In genomic region chr1:156096640-156097391, GRCh38 we compare ENCODE assay signal across 8 cellular contexts. TPM values are rescaled to one million over a fixed set of nuclear protein-coding genes. Genes with fewer than 3 reads are reported as not detected.
DNase-seq lines count a peak whose midpoint lies in the region; ATAC-seq, FAIRE-seq and TF ChIP-seq lines count a peak whose summit lies in the region.

No MANE protein-coding gene starts in this region.

- TF ChIP-seq CTCF in AG09309 (IDR thresholded peaks at IDR 0.05; ENCODE audit: control insufficient read depth, insufficient read depth, low read depth, low read length, missing control alignments): peak; percentile 97
- peak; percentile 99 for TF ChIP-seq CTCF in choroid plexus epithelial cell (conservative IDR thresholded peaks at IDR 0.05; ENCODE audit: low read depth, low read length)
- peak; percentile 99 for TF ChIP-seq CTCF in HepG2 (CRISPR knock-in tag; IDR thresholded peaks at IDR 0.05)

- H3K27me3 ChIP-seq in HepG2 (ENCODE audit: control insufficient read depth in 1 of 2, insufficient read depth in 2 of 2, low read length in 2 of 2): no peaks in the 10 kb centered on the region

- H3K4me1 ChIP-seq in HepG2 (ENCODE audit: insufficient read depth, low read length): peaks cover 69% of the 10 kb centered on the region

- POLR2A ChIA-PET in HepG2 (lab: Yijun Ruan, JAX): interaction anchor here (1.0 to 11.0 kb wide), 8 partner anchors 8 to 360 kb away, joined by 3 to 113 read pairs (median 4); no protein-coding TSS in a partner anchor

- peak; percentile 98 for TF ChIP-seq RAD21 in HepG2 (CRISPR knock-in tag; IDR thresholded peaks at IDR 0.05)

- in situ Hi-C loops in HepG2 (cut with HindIII; ENCODE audit: extremely low pct_ligation_motif_present, low pct_unique_long_range_greater_than_20kb): loop anchor here (5.0 kb wide), 1 partner anchor 35 kb away; no protein-coding TSS in a partner anchor

- no peak overlapping the region for H3K27ac ChIP-seq in HepG2 (ENCODE audit: extremely low read length, insufficient read depth, low read length)

- no peak overlapping the region for H3K9ac ChIP-seq in HepG2 (ENCODE audit: insufficient read depth, low read depth, low read length)

- CTCF ChIA-PET in HepG2 (lab: Yijun Ruan, JAX; ENCODE audit: low intra/inter-chr PET ratio, low total read pairs): interaction anchor here (0.6 to 5.0 kb wide), 2 partner anchors 34 to 129 kb away, joined by 4 to 92 read pairs; no protein-coding TSS in a partner anchor

- H2AFZ ChIP-seq in HepG2 (ENCODE audit: low read length): no peak overlapping the region

- FAIRE-seq in HepG2 (lab: Jason Lieb, UNC): peak; percentile 67

- H3K36me3 ChIP-seq in HepG2 (replicated peaks in 1 of 2; ENCODE audit: control insufficient read depth in 1 of 2, insufficient read depth in 2 of 2, low read length in 2 of 2): peaks cover 2% of the 10 kb centered on the region in 2 experiments; a peak in 1 of 5 replicates

- H3K4me2 ChIP-seq in HepG2 (ENCODE audit: low read depth, low read length): peak overlapping the region; percentile 22; the same call in 1 of the 2 replicates

- DNase-seq in AG09309 (ENCODE audit: low read depth) (no peak), NCI-H446 (lab: John Stamatoyannopoulos, UW) (peak; percentile 54 to 81), choroid plexus epithelial cell (ENCODE audit: low read depth) (peak; percentile 88), HepG2 (ENCODE audit: low spot score) (peak; percentile 65)
- peak; percentile 95 for DNase-seq in activated CD4-positive, alpha-beta T cell treated with anti-CD3 and anti-CD28 coated beads for 48 hours
- DNase-seq in stimulated activated CD4-positive, alpha-beta T cell treated with anti-CD3 and anti-CD28 coated beads, Interleukin-4, amount 100 ng/mL, for 24 hours: peak; percentile 94

- 0 out of 4 replicates have a peak, but pooled peaks of 1 of the 2 experiments have one; percentile 44 for TF ChIP-seq EP300 in HepG2 (IDR thresholded peaks at IDR 0.05; ENCODE audit: low read depth in 2 of 2, low read length in 2 of 2)
- no peak for TF ChIP-seq EP300 in HepG2 (CRISPR knock-in tag; IDR thresholded peaks at IDR 0.05; ENCODE audit: borderline replicate concordance)

- ATAC-seq in GM18907 (IDR thresholded peaks at IDR 0.05; ENCODE audit: unreplicated experiment) (peak; percentile 67), HG03175 (IDR thresholded peaks at IDR 0.05; ENCODE audit: unreplicated experiment) (peak; percentile 70), HepG2 (peak; percentile 97)

- BruUV-seq in HepG2 (replicated peaks; lab: Mats Ljungman, UMichigan): no TSS peak

- H3K9me3 ChIP-seq in HepG2 (ENCODE audit: low read length): no peaks in the 10 kb centered on the region

- H3K4me3 ChIP-seq in AG09309 (ENCODE audit: control insufficient read depth, low read depth, low read length): no peak overlapping the region
- no peak overlapping the region for H3K4me3 ChIP-seq in choroid plexus epithelial cell (ENCODE audit: low read depth, low read length)
- H3K4me3 ChIP-seq in HepG2 (replicated peaks in 1 of 3; ENCODE audit: insufficient read depth in 1 of 3, low read depth in 2 of 3, low read length in 3 of 3): no peak overlapping the region

- H3K79me2 ChIP-seq in HepG2 (ENCODE audit: insufficient read depth, low read length): no peaks in the 10 kb centered on the region

- no peak for TF ChIP-seq POLR2A in HepG2 (IDR thresholded peaks at IDR 0.05; ENCODE audit: insufficient read depth in 1 of 2, low read depth in 2 of 2, low read length in 2 of 2)

- intact Hi-C loops in HepG2 (cut with micrococcal nuclease; ENCODE audit: unreplicated experiment): loop anchor here (1.0 kb wide), 1 partner anchor 33 kb away; no protein-coding TSS in a partner anchor

- no peaks in the 10 kb centered on the region for H4K20me1 ChIP-seq in HepG2 (ENCODE audit: insufficient read depth, low read length)

- WGBS in HepG2 (ENCODE audit: low lambda C conversion rate): 63% methylated on average over 9 of the region's 14 CpGs

RNA-seq across cellular contexts. Expression of gene MEX3A, which starts 14.6 kb away (rescaled TPM):
- 7.6 TPM in 2 replicates for total RNA-seq in HepG2 (2016; rRNA removed; fragmentation: Illumina TruSeq; extraction: Trizol)
- 1.4 and 2.5 TPM in 2 replicates for total RNA-seq in HepG2 (2016; cell fraction: cytosol; rRNA removed; fragmentation: Illumina TruSeq; extraction: Trizol; ENCODE audit: low read depth)
- total RNA-seq in HepG2 (2016; cell fraction: insoluble cytoplasmic fraction; rRNA removed; fragmentation: Illumina TruSeq; extraction: Trizol): 5.3 and 7.9 TPM in 2 replicates
- 4.5 and 7.8 TPM in 2 replicates for total RNA-seq in HepG2 (2016; cell fraction: membrane; rRNA removed; fragmentation: Illumina TruSeq; extraction: Trizol)
- 6.2 and 7.5 TPM in 2 replicates for total RNA-seq in HepG2 (2016; cell fraction: nucleus; rRNA removed; fragmentation: Illumina TruSeq; extraction: Trizol)
- polyA plus RNA-seq in HepG2 (2011; rRNA removed): 9.0 and 9.1 TPM in 2 replicates
- polyA plus RNA-seq in HepG2 (2011; cell fraction: cytosol; rRNA removed): 7.3 and 8.1 TPM in 2 replicates
- 11.9 and 12.9 TPM in 2 replicates for polyA plus RNA-seq in HepG2 (2011; cell fraction: nucleus; rRNA removed)
- 4.3 and 9.1 TPM in 2 replicates for polyA plus RNA-seq in HepG2 (2012)
- 2.9 and 3.3 TPM in 2 replicates for polyA plus RNA-seq in HepG2 (2016; cell fraction: cytosol; fragmentation: Illumina TruSeq; extraction: Trizol; ENCODE audit: low read depth)
- 10.7 and 11.1 TPM in 2 replicates for polyA plus RNA-seq in HepG2 (2016; cell fraction: insoluble cytoplasmic fraction; fragmentation: Illumina TruSeq; extraction: Trizol; ENCODE audit: low read depth)
- 4.7 and 6.0 TPM in 2 replicates for polyA plus RNA-seq in HepG2 (2016; cell fraction: membrane; fragmentation: Illumina TruSeq; extraction: Trizol; ENCODE audit: low read depth)
- 14.7 and 15.4 TPM in 2 replicates for polyA plus RNA-seq in HepG2 (2016; cell fraction: nucleus; fragmentation: Illumina TruSeq; extraction: Trizol; ENCODE audit: insufficient read depth, low read depth)
- polyA minus RNA-seq in HepG2 (2011; rRNA and poly(A)+ RNA removed; ENCODE audit: low replicate concordance): 2.3 and 13.0 TPM in 2 replicates
- polyA minus RNA-seq in HepG2 (2011; cell fraction: cytosol; rRNA and poly(A)+ RNA removed): 10.6 and 11.8 TPM in 2 replicates
- 4.1 and 6.2 TPM in 2 replicates for polyA minus RNA-seq in HepG2 (2011; cell fraction: nucleus; rRNA and poly(A)+ RNA removed)

RNA-seq across cellular contexts. Expression of gene LMNA, which starts 17.7 kb away (rescaled TPM):
- 190 and 225 TPM in 2 replicates for total RNA-seq in HepG2 (2016; rRNA removed; fragmentation: Illumina TruSeq; extraction: Trizol)
- total RNA-seq in HepG2 (2016; cell fraction: cytosol; rRNA removed; fragmentation: Illumina TruSeq; extraction: Trizol; ENCODE audit: low read depth): 16.7 and 20.3 TPM in 2 replicates
- total RNA-seq in HepG2 (2016; cell fraction: insoluble cytoplasmic fraction; rRNA removed; fragmentation: Illumina TruSeq; extraction: Trizol): 150 and 214 TPM in 2 replicates
- total RNA-seq in HepG2 (2016; cell fraction: membrane; rRNA removed; fragmentation: Illumina TruSeq; extraction: Trizol): 22.8 and 26.6 TPM in 2 replicates
- total RNA-seq in HepG2 (2016; cell fraction: nucleus; rRNA removed; fragmentation: Illumina TruSeq; extraction: Trizol): 106 and 117 TPM in 2 replicates
- 107 and 110 TPM in 2 replicates for polyA plus RNA-seq in HepG2 (2011; rRNA removed)
- 79.6 and 122 TPM in 2 replicates for polyA plus RNA-seq in HepG2 (2011; cell fraction: cytosol; rRNA removed)
- polyA plus RNA-seq in HepG2 (2011; cell fraction: nucleus; rRNA removed): 236 and 366 TPM in 2 replicates
- polyA plus RNA-seq in HepG2 (2012): 86.7 and 101 TPM in 2 replicates
- 11.1 and 13.2 TPM in 2 replicates for polyA plus RNA-seq in HepG2 (2016; cell fraction: cytosol; fragmentation: Illumina TruSeq; extraction: Trizol; ENCODE audit: low read depth)
- 143 and 179 TPM in 2 replicates for polyA plus RNA-seq in HepG2 (2016; cell fraction: insoluble cytoplasmic fraction; fragmentation: Illumina TruSeq; extraction: Trizol; ENCODE audit: low read depth)
- polyA plus RNA-seq in HepG2 (2016; cell fraction: membrane; fragmentation: Illumina TruSeq; extraction: Trizol; ENCODE audit: low read depth): 12.6 and 16.9 TPM in 2 replicates
- polyA plus RNA-seq in HepG2 (2016; cell fraction: nucleus; fragmentation: Illumina TruSeq; extraction: Trizol; ENCODE audit: insufficient read depth, low read depth): 177 and 182 TPM in 2 replicates
- 159 and 307 TPM in 2 replicates for polyA minus RNA-seq in HepG2 (2011; rRNA and poly(A)+ RNA removed; ENCODE audit: low replicate concordance)
- polyA minus RNA-seq in HepG2 (2011; cell fraction: cytosol; rRNA and poly(A)+ RNA removed): 120 and 130 TPM in 2 replicates
- 67.7 and 70.4 TPM in 2 replicates for polyA minus RNA-seq in HepG2 (2011; cell fraction: nucleus; rRNA and poly(A)+ RNA removed)

RNA-seq across cellular contexts. Expression of gene RAB25, which starts 35.9 kb away (rescaled TPM):
- 0.20 TPM in 1 of 2 replicates, not detected in the other for total RNA-seq in HepG2 (2016; rRNA removed; fragmentation: Illumina TruSeq; extraction: Trizol)
- total RNA-seq in HepG2 (2016; cell fraction: cytosol; rRNA removed; fragmentation: Illumina TruSeq; extraction: Trizol; ENCODE audit: low read depth): not detected in 2 replicates
- total RNA-seq in HepG2 (2016; cell fraction: insoluble cytoplasmic fraction; rRNA removed; fragmentation: Illumina TruSeq; extraction: Trizol): 0.17 TPM in 1 of 2 replicates, not detected in the other
- total RNA-seq in HepG2 (2016; cell fraction: membrane; rRNA removed; fragmentation: Illumina TruSeq; extraction: Trizol): 0.17 TPM in 1 of 2 replicates, not detected in the other
- not detected in 2 replicates for total RNA-seq in HepG2 (2016; cell fraction: nucleus; rRNA removed; fragmentation: Illumina TruSeq; extraction: Trizol)
- polyA plus RNA-seq in HepG2 (2011; rRNA removed): 0.12 and 0.22 TPM in 2 replicates
- 0.12 and 0.21 TPM in 2 replicates for polyA plus RNA-seq in HepG2 (2011; cell fraction: cytosol; rRNA removed)
- 0.33 and 0.37 TPM in 2 replicates for polyA plus RNA-seq in HepG2 (2011; cell fraction: nucleus; rRNA removed)
- 0.33 and 0.34 TPM in 2 replicates for polyA plus RNA-seq in HepG2 (2012)
- polyA plus RNA-seq in HepG2 (2016; cell fraction: cytosol; fragmentation: Illumina TruSeq; extraction: Trizol; ENCODE audit: low read depth): not detected in 2 replicates
- polyA plus RNA-seq in HepG2 (2016; cell fraction: insoluble cytoplasmic fraction; fragmentation: Illumina TruSeq; extraction: Trizol; ENCODE audit: low read depth): not detected in 2 replicates
- polyA plus RNA-seq in HepG2 (2016; cell fraction: membrane; fragmentation: Illumina TruSeq; extraction: Trizol; ENCODE audit: low read depth): not detected in 2 replicates
- polyA plus RNA-seq in HepG2 (2016; cell fraction: nucleus; fragmentation: Illumina TruSeq; extraction: Trizol; ENCODE audit: insufficient read depth, low read depth): not detected in 2 replicates
- polyA minus RNA-seq in HepG2 (2011; rRNA and poly(A)+ RNA removed; ENCODE audit: low replicate concordance): not detected in 2 replicates
- not detected in 2 replicates for polyA minus RNA-seq in HepG2 (2011; cell fraction: cytosol; rRNA and poly(A)+ RNA removed)
- not detected in 2 replicates for polyA minus RNA-seq in HepG2 (2011; cell fraction: nucleus; rRNA and poly(A)+ RNA removed)

RNA-seq across cellular contexts. Expression of gene LAMTOR2, which starts 42.2 kb away (rescaled TPM):
- total RNA-seq in HepG2 (2016; rRNA removed; fragmentation: Illumina TruSeq; extraction: Trizol): 66.4 and 84.0 TPM in 2 replicates
- 39.6 and 58.1 TPM in 2 replicates for total RNA-seq in HepG2 (2016; cell fraction: cytosol; rRNA removed; fragmentation: Illumina TruSeq; extraction: Trizol; ENCODE audit: low read depth)
- 68.2 and 78.9 TPM in 2 replicates for total RNA-seq in HepG2 (2016; cell fraction: insoluble cytoplasmic fraction; rRNA removed; fragmentation: Illumina TruSeq; extraction: Trizol)
- total RNA-seq in HepG2 (2016; cell fraction: membrane; rRNA removed; fragmentation: Illumina TruSeq; extraction: Trizol): 45.1 and 68.3 TPM in 2 replicates
- total RNA-seq in HepG2 (2016; cell fraction: nucleus; rRNA removed; fragmentation: Illumina TruSeq; extraction: Trizol): 22.4 and 23.2 TPM in 2 replicates
- polyA plus RNA-seq in HepG2 (2011; rRNA removed): 36.5 and 44.9 TPM in 2 replicates
- 45.1 and 65.7 TPM in 2 replicates for polyA plus RNA-seq in HepG2 (2011; cell fraction: cytosol; rRNA removed)
- polyA plus RNA-seq in HepG2 (2011; cell fraction: nucleus; rRNA removed): 14.0 and 16.2 TPM in 2 replicates
- polyA plus RNA-seq in HepG2 (2012): 28.1 and 35.0 TPM in 2 replicates
- 49.1 and 78.5 TPM in 2 replicates for polyA plus RNA-seq in HepG2 (2016; cell fraction: cytosol; fragmentation: Illumina TruSeq; extraction: Trizol; ENCODE audit: low read depth)
- polyA plus RNA-seq in HepG2 (2016; cell fraction: insoluble cytoplasmic fraction; fragmentation: Illumina TruSeq; extraction: Trizol; ENCODE audit: low read depth): 91.2 and 98.7 TPM in 2 replicates
- polyA plus RNA-seq in HepG2 (2016; cell fraction: membrane; fragmentation: Illumina TruSeq; extraction: Trizol; ENCODE audit: low read depth): 42.8 and 62.9 TPM in 2 replicates
- polyA plus RNA-seq in HepG2 (2016; cell fraction: nucleus; fragmentation: Illumina TruSeq; extraction: Trizol; ENCODE audit: insufficient read depth, low read depth): 45.4 and 50.6 TPM in 2 replicates
- polyA minus RNA-seq in HepG2 (2011; rRNA and poly(A)+ RNA removed; ENCODE audit: low replicate concordance): 18.1 and 65.8 TPM in 2 replicates
- 8.4 and 8.6 TPM in 2 replicates for polyA minus RNA-seq in HepG2 (2011; cell fraction: cytosol; rRNA and poly(A)+ RNA removed)
- polyA minus RNA-seq in HepG2 (2011; cell fraction: nucleus; rRNA and poly(A)+ RNA removed): 6.3 and 9.4 TPM in 2 replicates

RNA-seq across cellular contexts. Expression of gene UBQLN4, which starts 43.2 kb away (rescaled TPM):
- total RNA-seq in HepG2 (2016; rRNA removed; fragmentation: Illumina TruSeq; extraction: Trizol): 31.5 and 33.2 TPM in 2 replicates
- total RNA-seq in HepG2 (2016; cell fraction: cytosol; rRNA removed; fragmentation: Illumina TruSeq; extraction: Trizol; ENCODE audit: low read depth): 20.1 and 22.6 TPM in 2 replicates
- total RNA-seq in HepG2 (2016; cell fraction: insoluble cytoplasmic fraction; rRNA removed; fragmentation: Illumina TruSeq; extraction: Trizol): 29.3 and 31.9 TPM in 2 replicates
- 26.2 and 29.2 TPM in 2 replicates for total RNA-seq in HepG2 (2016; cell fraction: membrane; rRNA removed; fragmentation: Illumina TruSeq; extraction: Trizol)
- total RNA-seq in HepG2 (2016; cell fraction: nucleus; rRNA removed; fragmentation: Illumina TruSeq; extraction: Trizol): 21.0 and 23.5 TPM in 2 replicates
- 39.8 and 42.0 TPM in 2 replicates for polyA plus RNA-seq in HepG2 (2011; rRNA removed)
- polyA plus RNA-seq in HepG2 (2011; cell fraction: cytosol; rRNA removed): 29.0 and 30.8 TPM in 2 replicates
- polyA plus RNA-seq in HepG2 (2011; cell fraction: nucleus; rRNA removed): 55.5 and 56.3 TPM in 2 replicates
- polyA plus RNA-seq in HepG2 (2012): 24.3 and 30.2 TPM in 2 replicates
- 6.2 and 6.6 TPM in 2 replicates for polyA plus RNA-seq in HepG2 (2016; cell fraction: cytosol; fragmentation: Illumina TruSeq; extraction: Trizol; ENCODE audit: low read depth)
- 36.9 and 41.7 TPM in 2 replicates for polyA plus RNA-seq in HepG2 (2016; cell fraction: insoluble cytoplasmic fraction; fragmentation: Illumina TruSeq; extraction: Trizol; ENCODE audit: low read depth)
- 19.4 and 20.1 TPM in 2 replicates for polyA plus RNA-seq in HepG2 (2016; cell fraction: membrane; fragmentation: Illumina TruSeq; extraction: Trizol; ENCODE audit: low read depth)
- polyA plus RNA-seq in HepG2 (2016; cell fraction: nucleus; fragmentation: Illumina TruSeq; extraction: Trizol; ENCODE audit: insufficient read depth, low read depth): 54.4 and 62.1 TPM in 2 replicates
- 59.1 and 110 TPM in 2 replicates for polyA minus RNA-seq in HepG2 (2011; rRNA and poly(A)+ RNA removed; ENCODE audit: low replicate concordance)
- 20.7 and 24.4 TPM in 2 replicates for polyA minus RNA-seq in HepG2 (2011; cell fraction: cytosol; rRNA and poly(A)+ RNA removed)
- 14.0 and 20.0 TPM in 2 replicates for polyA minus RNA-seq in HepG2 (2011; cell fraction: nucleus; rRNA and poly(A)+ RNA removed)
